In genomic region chr12:49962861-49963765, GRCh38 we compare ENCODE assay signal across 2 cellular contexts.
TF ChIP-seq lines count a peak whose summit lies in the region.

No MANE protein-coding gene starts in this region.

TF ChIP-seq in K562, 482 proteins besides CTCF, POLR2A, EP300 and RAD21:
- TF ChIP-seq L3MBTL2 (IDR thresholded peaks at IDR 0.05) (no peak), NFIC (IDR thresholded peaks at IDR 0.05) (peak; percentile 66), NFYB (IDR thresholded peaks at IDR 0.05; ENCODE audit: extremely low read depth, insufficient read length) (no peak), MYNN (IDR thresholded peaks at IDR 0.05) (no peak), MYNN (CRISPR knock-in tag; IDR thresholded peaks at IDR 0.05) (no peak), PREB (CRISPR knock-in tag; IDR thresholded peaks at IDR 0.05) (no peak), ATF6 (CRISPR knock-in tag; IDR thresholded peaks at IDR 0.05) (no peak), CREM (IDR thresholded peaks at IDR 0.05; ENCODE audit: low read depth) (no peak), RBM34 (IDR thresholded peaks at IDR 0.05; ENCODE audit: borderline replicate concordance, insufficient read depth, low read length) (no peak), ATF1 (CRISPR knock-in tag; IDR thresholded peaks at IDR 0.05) (no peak), ATF1 (tag; IDR thresholded peaks at IDR 0.05) (no peak)

TF ChIP-seq in liver, 16 proteins besides CTCF, POLR2A, EP300 and RAD21:
- TF ChIP-seq RXRA (IDR thresholded peaks at IDR 0.05) (peak; percentile 66 to 86), EGR1 (IDR thresholded peaks at IDR 0.05; ENCODE audit: low read depth in 2 of 2) (no peak), ZBTB33 (IDR thresholded peaks at IDR 0.05) (no peak), ATF3 (IDR thresholded peaks at IDR 0.05) (no peak), REST (IDR thresholded peaks at IDR 0.05) (peak; percentile 41), GABPA (IDR thresholded peaks at IDR 0.05 in 1 of 2, conservative IDR thresholded peaks at IDR 0.05 in 1 of 2) (peak in 1 of 2 donors; percentile 56), SP1 (IDR thresholded peaks at IDR 0.05) (peak; percentile 93), MAX (IDR thresholded peaks at IDR 0.05) (peak; percentile 81), HNF4G (IDR thresholded peaks at IDR 0.05) (peak; percentile 29), NR2F2 (IDR thresholded peaks at IDR 0.05) (no peak), TAF1 (conservative IDR thresholded peaks at IDR 0.05) (no peak), FOXA2 (IDR thresholded peaks at IDR 0.05) (peak; percentile 63), HNF4A (conservative IDR thresholded peaks at IDR 0.05) (peak; percentile 81 to 88), JUND (IDR thresholded peaks at IDR 0.05) (peak in 1 of 2 donors; percentile 69), YY1 (IDR thresholded peaks at IDR 0.05) (peak; percentile 90), FOXA1 (IDR thresholded peaks at IDR 0.05) (peak; percentile 45)
